15 cellular contexts compared by ENCODE assay signal in genomic region chr12:95115641-95116040, GRCh38. TPM values are rescaled to one million over a fixed set of nuclear protein-coding genes. Genes with fewer than 3 reads are reported as not detected.
DNase-seq lines count a peak whose midpoint lies in the region; ATAC-seq and TF ChIP-seq lines count a peak whose summit lies in the region.
"Had no signal": no experiment of that assay in that cellular context is flagged by ENCODE, and none has a peak within 500 bp of the region (broad histone marks: within the 10 kb centered on the region; RNA-seq: fewer than 3 reads in every experiment).

No MANE protein-coding gene starts in this region.

- BruUV-seq in Calu3 (replicated peaks; lab: Mats Ljungman, UMichigan): no TSS peak

- no peaks in the 10 kb centered on the region for H3K9me3 Mint-ChIP-seq in Calu3 (ENCODE audit: low read depth, unreplicated experiment)

- no peak for ATAC-seq in HG03045 (IDR thresholded peaks at IDR 0.05; ENCODE audit: unreplicated experiment)

- no peak overlapping the region for H2AFZ ChIP-seq in Karpas-422 (ENCODE audit: low read length)

- H3K27ac Mint-ChIP-seq in Calu3 (ENCODE audit: unreplicated experiment): peak overlapping the region; percentile 99

- no peak overlapping the region for H3K9ac ChIP-seq in Karpas-422 (ENCODE audit: low read length)
- no peak overlapping the region for H3K9ac ChIP-seq in muscle layer of colon (ENCODE audit: low read length)
- H3K9ac ChIP-seq: BLaER1 treated with 17β-estradiol and CSF1 and Interleukin-3, amounts not matched to agents 10 nM and 100 nM had no signal

- H3K27ac ChIP-seq in Karpas-422 (ENCODE audit: low read length) (no peak overlapping the region), muscle layer of colon (ENCODE audit: low read depth, low read length) (peak overlapping the region; percentile 67)
- H3K27ac ChIP-seq: BLaER1 treated with 17β-estradiol and CSF1 and Interleukin-3, amounts not matched to agents 10 nM and 100 nM; HL-60 had no signal

- DNase-seq in Calu3 (no peak), Karpas-422 (peak; percentile 19), epithelial cell of esophagus (ENCODE audit: low read depth) (peak; percentile 60), GM19238 (ENCODE audit: insufficient read length, low spot score) (no peak), GM10266 (ENCODE audit: extremely low spot score) (no peak), GDM1 (lab: John Stamatoyannopoulos, UW) (no peak)
- DNase-seq: DMS 273 treated with DMSO at 0.1 percent for 48 hours, NCI-H1417, NCI-H2029 treated with DMSO at 0.1 percent for 48 hours, NCI-H510A, NCI-H82 had no signal

- TF ChIP-seq CTCF in Calu3 (IDR thresholded peaks at IDR 0.05; ENCODE audit: unreplicated experiment) (no peak), epithelial cell of esophagus (IDR thresholded peaks at IDR 0.05; ENCODE audit: insufficient read depth, low read depth, low read length, missing control alignments) (no peak), GM10266 (IDR thresholded peaks at IDR 0.05; ENCODE audit: control insufficient read depth, insufficient read depth, low read depth, missing control alignments) (no peak)

- H3K9me3 ChIP-seq in Karpas-422 (ENCODE audit: low read length) (no peaks in the 10 kb centered on the region), muscle layer of colon (ENCODE audit: low read length) (no peaks in the 10 kb centered on the region)
- H3K9me3 ChIP-seq: BLaER1 treated with 17β-estradiol and CSF1 and Interleukin-3, amounts not matched to agents 10 nM and 100 nM had no signal

- peaks cover 44% of the 10 kb centered on the region for H3K36me3 ChIP-seq in Karpas-422 (ENCODE audit: insufficient read depth, low read length)
- H3K36me3 ChIP-seq in muscle layer of colon (ENCODE audit: insufficient read depth, low read length): peaks cover 6% of the 10 kb centered on the region

- peaks cover 47% of the 10 kb centered on the region for H3K4me1 Mint-ChIP-seq in Calu3 (ENCODE audit: low read depth, unreplicated experiment)

- peaks cover 13% of the 10 kb centered on the region for H3K79me2 ChIP-seq in Karpas-422 (ENCODE audit: low read length)

- no peaks in the 10 kb centered on the region for H3K27me3 Mint-ChIP-seq in Calu3 (ENCODE audit: unreplicated experiment)

- H3K4me1 ChIP-seq in Karpas-422 (ENCODE audit: low read length) (peaks cover 26% of the 10 kb centered on the region), muscle layer of colon (ENCODE audit: insufficient read depth, low read length) (peaks cover 30% of the 10 kb centered on the region)

- intact Hi-C loops in Calu3 (cut with micrococcal nuclease; ENCODE audit: unreplicated experiment): loop anchor here (2.0 to 5.0 kb wide), 2 partner anchors 53 to 202 kb away; no protein-coding TSS in a partner anchor

- H4K20me1 ChIP-seq in Karpas-422 (ENCODE audit: insufficient read depth, low read depth, low read length): no peaks in the 10 kb centered on the region
- H4K20me1 ChIP-seq: BLaER1 treated with 17β-estradiol and CSF1 and Interleukin-3, amounts not matched to agents 10 nM and 100 nM had no signal

- H3K4me3 Mint-ChIP-seq in Calu3 (ENCODE audit: low read depth, unreplicated experiment): no peak overlapping the region

- peaks cover 76% of the 10 kb centered on the region for H3K36me3 Mint-ChIP-seq in Calu3 (ENCODE audit: insufficient read depth, unreplicated experiment)

- no peaks in the 10 kb centered on the region for H3K27me3 ChIP-seq in Karpas-422 (ENCODE audit: low read length)
- H3K27me3 ChIP-seq in muscle layer of colon (ENCODE audit: control insufficient read depth in 1 of 2, insufficient read depth in 2 of 2, low read length in 2 of 2): no peaks in the 10 kb centered on the region
- H3K27me3 ChIP-seq: BLaER1 treated with 17β-estradiol and CSF1 and Interleukin-3, amounts not matched to agents 10 nM and 100 nM had no signal

- CTCF ChIA-PET in Calu3 (lab: Charles Lee): no interaction called here

- no peaks in the 10 kb centered on the region for H3K9me2 ChIP-seq in Karpas-422 (replicated peaks; ENCODE audit: insufficient read depth, low read length)

- no peak overlapping the region for H3K4me3 ChIP-seq in Karpas-422 (ENCODE audit: low read length)
- H3K4me3 ChIP-seq in epithelial cell of esophagus (ENCODE audit: low read length): no peak overlapping the region
- H3K4me3 ChIP-seq in muscle layer of colon (ENCODE audit: low read depth in 1 of 2, low read length in 2 of 2): no peak overlapping the region
- H3K4me3 ChIP-seq: BLaER1 treated with 17β-estradiol and CSF1 and Interleukin-3, amounts not matched to agents 10 nM and 100 nM had no signal

- H3K4me2 ChIP-seq in Karpas-422 (ENCODE audit: low read depth, low read length, poor library complexity, severe bottlenecking): no peak overlapping the region
- H3K4me2 ChIP-seq: BLaER1 treated with 17β-estradiol and CSF1 and Interleukin-3, amounts not matched to agents 10 nM and 100 nM had no signal

RNA-seq across cellular contexts. Expression of gene NR2C1, which starts 42.2 kb away (rescaled TPM):
- total RNA-seq in Calu3 (2022): 43.9 and 50.3 TPM in 2 replicates
- total RNA-seq in Karpas-422 (2014; rRNA removed; shearing (Covaris generic); ENCODE audit: low replicate concordance): 45.2 and 49.5 TPM in 2 replicates

Comparison
In these comparisons a context has a peak if more than half of its experiments do, and no peak if none do; other contexts are left out.
1. DNase-seq: peak in Karpas-422 (single experiment) and epithelial cell of esophagus (single experiment); none in Calu3 (single experiment), GM19238 (single experiment), GM10266 (single experiment) and GDM1 (single experiment).